21 cellular contexts compared by ENCODE assay signal in the genomic region with DNA sequence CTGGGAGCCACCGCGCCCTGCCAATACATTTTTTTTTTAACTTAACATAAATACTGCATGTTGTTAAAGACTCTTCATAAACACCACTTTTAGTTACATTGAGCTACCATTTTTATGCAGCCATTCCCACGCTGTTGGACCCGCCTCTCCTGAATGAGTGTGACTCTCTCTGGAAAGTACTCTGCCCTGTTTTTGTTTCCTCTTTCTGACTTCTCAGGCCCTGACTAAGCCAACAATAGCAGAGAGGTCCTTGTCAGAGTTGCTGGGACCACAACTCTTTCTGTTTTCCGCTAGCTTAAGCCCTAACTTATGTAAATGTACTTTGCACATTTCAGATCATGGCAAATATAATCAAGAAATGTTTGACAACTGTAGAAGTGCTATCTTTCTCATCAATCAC. TPM values are rescaled to one million over a fixed set of nuclear protein-coding genes. Genes with fewer than 3 reads are reported as not detected.
DNase-seq lines count a peak whose midpoint lies in the region; ATAC-seq and TF ChIP-seq lines count a peak whose summit lies in the region.
"Had no signal": no experiment of that assay in that cellular context is flagged by ENCODE, and none has a peak within 500 bp of the region (broad histone marks: within the 10 kb centered on the region; RNA-seq: fewer than 3 reads in every experiment).

No MANE protein-coding gene starts in this region.

- H3K9me3 Mint-ChIP-seq in activated CD4-positive, alpha-beta T cell treated with anti-CD3 and anti-CD28 coated beads, Interleukin-2, amount 10 ng/mL, durations not matched to agents 7 days and 5 days = peaks cover 5% of the 10 kb centered on the region
- peaks cover 8% of the 10 kb centered on the region for H3K9me3 Mint-ChIP-seq in activated CD4-positive, alpha-beta T cell treated with anti-CD3 and anti-CD28 coated beads for 36 hours (ENCODE audit: low read depth)
- H3K9me3 Mint-ChIP-seq in activated B cell treated with CpG ODN at 0.5 μM for 24 hours (no peaks in the 10 kb centered on the region), neural progenitor cell (no peaks in the 10 kb centered on the region)
- H3K9me3 Mint-ChIP-seq: CD4-positive, alpha-beta memory T cell had no signal

- H3K27ac Mint-ChIP-seq in activated CD4-positive, alpha-beta T cell treated with anti-CD3 and anti-CD28 coated beads, Interleukin-2, amount 10 ng/mL, durations not matched to agents 7 days and 5 days = peak overlapping the region; percentile 69
- no peak overlapping the region for H3K27ac Mint-ChIP-seq in activated CD4-positive, alpha-beta T cell treated with anti-CD3 and anti-CD28 coated beads for 36 hours
- H3K27ac Mint-ChIP-seq in activated B cell treated with CpG ODN at 0.5 μM for 24 hours = peak overlapping the region; percentile 41
- peak overlapping the region; percentile 57 for H3K27ac Mint-ChIP-seq in neural progenitor cell

- H3F3A ChIP-seq in neural progenitor cell (ENCODE audit: low read depth) = peaks cover 14% of the 10 kb centered on the region

- no peaks in the 10 kb centered on the region for H3K79me2 ChIP-seq in neural progenitor cell (ENCODE audit: low read depth)

- H4K20me1 ChIP-seq in neural progenitor cell (ENCODE audit: low read depth) = no peaks in the 10 kb centered on the region

- in situ Hi-C loops in transverse colon (cut with MboI; ENCODE audit: low pct_ligation_motif_present in 1 of 4, low pct_unique_long_range_greater_than_20kb in 1 of 4, low sequenced_read_pairs in 3 of 4) = no loop called here

- POLR2A ChIA-PET in activated CD4-positive, alpha-beta T cell treated with anti-CD3 and anti-CD28 coated beads, Interleukin-2, amount 10 ng/mL, durations not matched to agents 7 days and 5 days (lab: Charles Lee) = no interaction called here
- POLR2A ChIA-PET in activated CD4-positive, alpha-beta T cell treated with anti-CD3 and anti-CD28 coated beads for 36 hours (lab: Charles Lee) = interaction anchor here (0.7 kb wide), 1 partner anchor 57 kb away, joined by 4 read pairs; no protein-coding TSS in a partner anchor
- POLR2A ChIA-PET in activated B cell treated with CpG ODN at 0.5 μM for 24 hours (lab: Charles Lee) = interaction anchor here (0.6 to 2.1 kb wide), 2 partner anchors 36 to 47 kb away, joined by 3 to 8 read pairs; no protein-coding TSS in a partner anchor

- 72 to 87% methylated on average over 5 of the region's 5 CpGs for WGBS in transverse colon (ENCODE audit: low coverage in 1 of 2), 2 donors

- H3K27ac ChIP-seq in neural progenitor cell (no peak overlapping the region), transverse colon (no peak overlapping the region), colonic mucosa (no peak overlapping the region)
- H3K27ac ChIP-seq: PC-9, SK-N-MC had no signal

- intact Hi-C loops in activated CD4-positive, alpha-beta T cell treated with anti-CD3 and anti-CD28 coated beads for 36 hours (cut with DNase I, micrococcal nuclease) = no loop called here
- intact Hi-C loops in activated B cell treated with CpG ODN at 0.5 μM for 24 hours (cut with micrococcal nuclease) = no loop called here
- intact Hi-C loops in transverse colon (cut with DNase I; ENCODE audit: low total_unique reads) = no loop called here
- intact Hi-C loops in colonic mucosa (cut with DNase I) = no loop called here

- TF ChIP-seq POLR2A in transverse colon (IDR thresholded peaks at IDR 0.05) = no peak

- H3K4me3 ChIP-seq in neural progenitor cell (no peak overlapping the region), transverse colon (no peak overlapping the region), colonic mucosa (no peak overlapping the region)
- H3K4me3 ChIP-seq: HAP-1, PC-9, SK-N-MC had no signal

- H3K36me3 Mint-ChIP-seq in activated CD4-positive, alpha-beta T cell treated with anti-CD3 and anti-CD28 coated beads, Interleukin-2, amount 10 ng/mL, durations not matched to agents 7 days and 5 days (ENCODE audit: low read depth) = peaks cover 66% of the 10 kb centered on the region
- H3K36me3 Mint-ChIP-seq in activated CD4-positive, alpha-beta T cell treated with anti-CD3 and anti-CD28 coated beads for 36 hours (ENCODE audit: low read depth) = peaks cover 39% of the 10 kb centered on the region
- H3K36me3 Mint-ChIP-seq in activated B cell treated with CpG ODN at 0.5 μM for 24 hours (ENCODE audit: low read depth) (peaks cover 84% of the 10 kb centered on the region), neural progenitor cell (no peaks in the 10 kb centered on the region)

- no peaks in the 10 kb centered on the region for H3K27me3 ChIP-seq in neural progenitor cell
- H3K27me3 ChIP-seq in transverse colon = no peaks in the 10 kb centered on the region
- no peaks in the 10 kb centered on the region for H3K27me3 ChIP-seq in colonic mucosa

- no peaks in the 10 kb centered on the region for H3K27me3 Mint-ChIP-seq in activated CD4-positive, alpha-beta T cell treated with anti-CD3 and anti-CD28 coated beads, Interleukin-2, amount 10 ng/mL, durations not matched to agents 7 days and 5 days
- no peaks in the 10 kb centered on the region for H3K27me3 Mint-ChIP-seq in activated CD4-positive, alpha-beta T cell treated with anti-CD3 and anti-CD28 coated beads for 36 hours
- H3K27me3 Mint-ChIP-seq in activated B cell treated with CpG ODN at 0.5 μM for 24 hours = no peaks in the 10 kb centered on the region
- peaks cover 7% of the 10 kb centered on the region for H3K27me3 Mint-ChIP-seq in neural progenitor cell (ENCODE audit: insufficient read depth, low read depth)
- H3K27me3 Mint-ChIP-seq: CD4-positive, alpha-beta memory T cell had no signal

- H3K9me3 ChIP-seq in neural progenitor cell (ENCODE audit: low read depth) (no peaks in the 10 kb centered on the region), transverse colon (no peaks in the 10 kb centered on the region), colonic mucosa (no peaks in the 10 kb centered on the region)
- H3K9me3 ChIP-seq: HAP-1 had no signal

- H3K36me3 ChIP-seq in neural progenitor cell (no peaks in the 10 kb centered on the region), transverse colon (no peaks in the 10 kb centered on the region), colonic mucosa (no peaks in the 10 kb centered on the region)
- H3K36me3 ChIP-seq: HAP-1 had no signal

- H3K4me3 Mint-ChIP-seq in activated CD4-positive, alpha-beta T cell treated with anti-CD3 and anti-CD28 coated beads, Interleukin-2, amount 10 ng/mL, durations not matched to agents 7 days and 5 days = no peak overlapping the region
- H3K4me3 Mint-ChIP-seq in activated CD4-positive, alpha-beta T cell treated with anti-CD3 and anti-CD28 coated beads for 36 hours = no peak overlapping the region
- H3K4me3 Mint-ChIP-seq in activated B cell treated with CpG ODN at 0.5 μM for 24 hours = no peak overlapping the region
- H3K4me3 Mint-ChIP-seq in neural progenitor cell = no peak overlapping the region
- H3K4me3 Mint-ChIP-seq: CD4-positive, alpha-beta memory T cell had no signal

- CTCF ChIA-PET in activated CD4-positive, alpha-beta T cell treated with anti-CD3 and anti-CD28 coated beads, Interleukin-2, amount 10 ng/mL, durations not matched to agents 7 days and 5 days (lab: Charles Lee) = interaction anchor here (1.2 to 1.3 kb wide), 2 partner anchors 13 to 19 kb away, joined by 3 to 4 read pairs; no protein-coding TSS in a partner anchor
- CTCF ChIA-PET in activated CD4-positive, alpha-beta T cell treated with anti-CD3 and anti-CD28 coated beads for 36 hours (lab: Charles Lee) = interaction anchor here (0.7 kb wide), 1 partner anchor 71 kb away, joined by 3 read pairs; no protein-coding TSS in a partner anchor
- CTCF ChIA-PET in activated B cell treated with CpG ODN at 0.5 μM for 24 hours (lab: Charles Lee) = no interaction called here

- no peak for ATAC-seq in activated CD4-positive, alpha-beta T cell treated with anti-CD3 and anti-CD28 coated beads for 36 hours
- peak; percentile 25 for ATAC-seq in GM19397 (IDR thresholded peaks at IDR 0.05; ENCODE audit: unreplicated experiment)
- ATAC-seq in activated B cell treated with CpG ODN at 0.5 μM for 24 hours (ENCODE audit: low read depth) = no peak

- no peak for TF ChIP-seq EP300 in transverse colon (IDR thresholded peaks at IDR 0.05; ENCODE audit: low read depth)

- TF ChIP-seq CTCF in activated B cell treated with CpG ODN at 0.5 μM for 24 hours (IDR thresholded peaks at IDR 0.05) = no peak
- TF ChIP-seq CTCF in neural progenitor cell (IDR thresholded peaks at IDR 0.05) = no peak
- TF ChIP-seq CTCF in transverse colon (IDR thresholded peaks at IDR 0.05) = no peak
- no peak for TF ChIP-seq CTCF in colonic mucosa (IDR thresholded peaks at IDR 0.05)

- no peak overlapping the region for H3K4me2 ChIP-seq in neural progenitor cell
- H3K4me2 ChIP-seq: PC-9 had no signal

- H2AFZ ChIP-seq in neural progenitor cell (replicated peaks) = peak overlapping the region; percentile 79
- H2AFZ ChIP-seq: PC-9 had no signal

- H3K9ac ChIP-seq in neural progenitor cell = no peak overlapping the region
- H3K9ac ChIP-seq in colonic mucosa (ENCODE audit: low read depth in 2 of 2, low read length in 2 of 2) = no peak overlapping the region

- DNase-seq in activated CD4-positive, alpha-beta T cell treated with anti-CD3 and anti-CD28 coated beads, Interleukin-2, amount 10 ng/mL, durations not matched to agents 7 days and 5 days = no peak
- DNase-seq in activated CD4-positive, alpha-beta T cell treated with anti-CD3 and anti-CD28 coated beads for 36 hours = no peak
- no peak for DNase-seq in activated B cell treated with CpG ODN at 0.5 μM for 24 hours
- DNase-seq in neural progenitor cell (ENCODE audit: low spot score) = no peak
- no peak for DNase-seq in transverse colon
- DNase-seq in COLO668 (lab: John Stamatoyannopoulos, UW; ENCODE audit: unreplicated experiment) = no peak
- DNase-seq in colonic mucosa = no peak
- DNase-seq: AML-193; CD4-positive, alpha-beta memory T cell; GF-D8; NCI-H1092; NCI-H1694; NCI-H2107; NCI-H345; NCI-H526 treated with DMSO at 0.1 percent for 48 hours; NK-92 treated with Interleukin-12 subunit alpha and Interleukin-12 subunit beta, amount 100 ng/mL, for 24 hours; PC-9 had no signal

- H3K4me1 Mint-ChIP-seq in activated CD4-positive, alpha-beta T cell treated with anti-CD3 and anti-CD28 coated beads, Interleukin-2, amount 10 ng/mL, durations not matched to agents 7 days and 5 days = peaks cover 29% of the 10 kb centered on the region
- H3K4me1 Mint-ChIP-seq in activated CD4-positive, alpha-beta T cell treated with anti-CD3 and anti-CD28 coated beads for 36 hours = peaks cover 24% of the 10 kb centered on the region
- peaks cover 58% of the 10 kb centered on the region for H3K4me1 Mint-ChIP-seq in activated B cell treated with CpG ODN at 0.5 μM for 24 hours
- peaks cover 8% of the 10 kb centered on the region for H3K4me1 Mint-ChIP-seq in neural progenitor cell

- H3K4me1 ChIP-seq in neural progenitor cell (peaks cover 15% of the 10 kb centered on the region), transverse colon (peaks cover 0 to 4% (median 0%) of the 10 kb centered on the region in 4 donors), colonic mucosa (no peaks in the 10 kb centered on the region)
- H3K4me1 ChIP-seq: HAP-1 had no signal

RNA-seq across cellular contexts. Expression of a gene that starts 35.3 kb away (rescaled TPM):
- 10 to 100 TPM; 39.8 to 40.9 TPM for total RNA-seq in activated CD4-positive, alpha-beta T cell treated with anti-CD3 and anti-CD28 coated beads, Interleukin-2, amount 10 ng/mL, durations not matched to agents 7 days and 5 days
- total RNA-seq in activated CD4-positive, alpha-beta T cell treated with anti-CD3 and anti-CD28 coated beads for 36 hours = 1 to 10 TPM; 7.8 to 8.7 TPM
- total RNA-seq in activated B cell treated with CpG ODN at 0.5 μM for 24 hours = 162 and 213 TPM in 2 replicates
- total RNA-seq in neural progenitor cell (ENCODE audit: low replicate concordance) = 0.06 TPM in 1 of 2 replicates, not detected in the other
- total RNA-seq in transverse colon = 10 to 100 TPM in 1 of 4 donors, 1 to 10 TPM in 3; 1.2 to 10.3 (median 4.2) TPM
- 1 to 10 TPM in 1 of 2 donors, under 1 TPM in 1; 0.74 to 1.1 TPM for total RNA-seq in colonic mucosa
- total RNA-seq: HT-29 had no signal

RNA-seq across cellular contexts. Expression of a gene that starts 48.6 kb away (rescaled TPM):
- 100 to 1,000 TPM; 162 to 189 TPM for total RNA-seq in activated CD4-positive, alpha-beta T cell treated with anti-CD3 and anti-CD28 coated beads, Interleukin-2, amount 10 ng/mL, durations not matched to agents 7 days and 5 days
- total RNA-seq in activated CD4-positive, alpha-beta T cell treated with anti-CD3 and anti-CD28 coated beads for 36 hours = 10 to 100 TPM; 42.0 to 52.0 TPM
- total RNA-seq in activated B cell treated with CpG ODN at 0.5 μM for 24 hours = 73.8 and 76.5 TPM in 2 replicates
- total RNA-seq in neural progenitor cell (ENCODE audit: low replicate concordance) = 2.2 and 3.2 TPM in 2 replicates
- total RNA-seq in transverse colon = 10 to 100 TPM; 22.3 to 32.4 (median 26.7) TPM
- 10 to 100 TPM; 44.0 to 46.4 TPM for total RNA-seq in colonic mucosa

RNA-seq across cellular contexts. Expression of a gene that starts 48.6 kb away (rescaled TPM):
- 100 to 1,000 TPM; 172 to 186 TPM for total RNA-seq in activated CD4-positive, alpha-beta T cell treated with anti-CD3 and anti-CD28 coated beads, Interleukin-2, amount 10 ng/mL, durations not matched to agents 7 days and 5 days
- 10 to 100 TPM; 39.9 to 46.0 TPM for total RNA-seq in activated CD4-positive, alpha-beta T cell treated with anti-CD3 and anti-CD28 coated beads for 36 hours
- total RNA-seq in activated B cell treated with CpG ODN at 0.5 μM for 24 hours (45.9 and 50.8 TPM in 2 replicates), neural progenitor cell (ENCODE audit: low replicate concordance) (1.0 and 1.2 TPM in 2 replicates), transverse colon (10 to 100 TPM; 24.2 to 35.8 (median 29.1) TPM), colonic mucosa (10 to 100 TPM; 20.2 to 28.0 TPM)
